2 cellular contexts compared by ENCODE assay signal in the genomic region with DNA sequence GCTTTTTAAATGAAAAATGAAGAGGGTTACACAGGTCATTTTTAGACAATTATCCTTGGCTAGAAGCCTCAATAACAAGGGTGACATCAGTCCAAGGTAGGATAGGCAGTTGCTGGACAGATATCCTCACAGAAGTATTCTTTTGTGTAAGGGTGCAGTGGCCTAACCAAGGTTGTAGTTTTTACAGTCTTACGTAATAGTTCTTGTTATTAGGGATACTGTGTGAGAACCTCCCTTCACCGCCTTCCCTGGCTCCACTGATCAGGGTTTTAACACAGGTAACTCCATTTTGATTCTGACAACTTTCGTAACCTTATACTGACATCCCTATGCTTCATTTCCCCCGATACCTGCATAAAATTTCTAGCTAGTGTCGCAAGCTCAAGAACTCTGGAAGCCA.
TF ChIP-seq lines count a peak whose summit lies in the region.

No MANE protein-coding gene starts in this region.

TF ChIP-seq in IMR-90, 13 proteins besides CTCF, POLR2A, EP300 and RAD21:
- no peak for TF ChIP-seq NFE2L2 (IDR thresholded peaks at IDR 0.05; ENCODE audit: low read depth, low read length)
- TF ChIP-seq MXI1 (IDR thresholded peaks at IDR 0.05; ENCODE audit: borderline replicate concordance, low read depth, low read length), result no peak
- TF ChIP-seq SMC3 (IDR thresholded peaks at IDR 0.05; ENCODE audit: low read depth, low read length), result no peak
- no peak for TF ChIP-seq CHD1 (IDR thresholded peaks at IDR 0.05; ENCODE audit: low read depth, low read length)
- no peak for TF ChIP-seq FOS (IDR thresholded peaks at IDR 0.05; ENCODE audit: low read depth, low read length)
- no peak for TF ChIP-seq RFX5 (IDR thresholded peaks at IDR 0.05; ENCODE audit: low read depth, low read length)
- TF ChIP-seq CEBPB (IDR thresholded peaks at IDR 0.05; ENCODE audit: low read depth, low read length), result peak; percentile 69
- TF ChIP-seq, protein P1, sequence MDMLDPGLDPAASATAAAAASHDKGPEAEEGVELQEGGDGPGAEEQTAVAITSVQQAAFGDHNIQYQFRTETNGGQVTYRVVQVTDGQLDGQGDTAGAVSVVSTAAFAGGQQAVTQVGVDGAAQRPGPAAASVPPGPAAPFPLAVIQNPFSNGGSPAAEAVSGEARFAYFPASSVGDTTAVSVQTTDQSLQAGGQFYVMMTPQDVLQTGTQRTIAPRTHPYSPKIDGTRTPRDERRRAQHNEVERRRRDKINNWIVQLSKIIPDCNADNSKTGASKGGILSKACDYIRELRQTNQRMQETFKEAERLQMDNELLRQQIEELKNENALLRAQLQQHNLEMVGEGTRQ (IDR thresholded peaks at IDR 0.05; ENCODE audit: low read depth, low read length), result no peak
TF ChIP-seq in IMR-90: peak in this region for 1.

TF ChIP-seq in H1, 55 proteins besides CTCF, POLR2A, EP300 and RAD21:
- no peak for TF ChIP-seq YY1 (IDR thresholded peaks at IDR 0.05; ENCODE audit: low read depth, low read length)
- no peak for TF ChIP-seq RFX5 (IDR thresholded peaks at IDR 0.05; ENCODE audit: borderline replicate concordance, low read depth, low read length)
- 0 out of 2 replicates have a peak, but pooled peaks have one; percentile 14 for TF ChIP-seq CEBPB (IDR thresholded peaks at IDR 0.05; ENCODE audit: low read depth, low read length)
- TF ChIP-seq CBX5 (IDR thresholded peaks at IDR 0.05; ENCODE audit: low read depth, low read length), result no peak
- TF ChIP-seq BCL11A (IDR thresholded peaks at IDR 0.05; ENCODE audit: low read depth in 2 of 2, low read length in 2 of 2), result no peak
